Comparison of ENCODE assay signal across 8 cellular contexts in genomic region chr2:38720613-38721241, GRCh38. TPM values are rescaled to one million over a fixed set of nuclear protein-coding genes. Genes with fewer than 3 reads are reported as not detected.
DNase-seq lines count a peak whose midpoint lies in the region; ATAC-seq and TF ChIP-seq lines count a peak whose summit lies in the region.

No MANE protein-coding gene starts in this region.

- WGBS in adrenal gland, 4 donors = 21 to 40% (median 25%) methylated on average over 3 to 4 of the region's 4 CpGs

- H3K4me1 ChIP-seq in BE2C (no peaks in the 10 kb centered on the region), adrenal gland (replicated peaks in 1 of 2) (peaks cover 16 to 31% of the 10 kb centered on the region in 2 donors), tibial artery (peaks cover 0 to 24% (median 15%) of the 10 kb centered on the region in 4 donors)

- ATAC-seq in GM18498 (IDR thresholded peaks at IDR 0.05; ENCODE audit: unreplicated experiment) (no peak), GM18868 (IDR thresholded peaks at IDR 0.05; ENCODE audit: unreplicated experiment) (no peak), GM18907 (IDR thresholded peaks at IDR 0.05; ENCODE audit: unreplicated experiment) (no peak)

- H3K9me3 ChIP-seq in BE2C (no peaks in the 10 kb centered on the region), adrenal gland (replicated peaks in 1 of 3) (no peaks in the 10 kb centered on the region), tibial artery (no peaks in the 10 kb centered on the region)

- intact Hi-C loops in adrenal gland (cut with DNase I) (loop anchor here in 1 of 2 donors (5.0 kb wide), 1 partner anchor 48 kb away; no protein-coding TSS in a partner anchor), tibial artery (cut with DNase I; ENCODE audit: low total_unique reads) (no loop called here)

- TF ChIP-seq CTCF in BE2C (IDR thresholded peaks at IDR 0.05; ENCODE audit: low read depth, low read length) (no peak), adrenal gland (IDR thresholded peaks at IDR 0.05) (no peak), tibial artery (IDR thresholded peaks at IDR 0.05) (no peak)

- H3K27me3 ChIP-seq in BE2C = no peaks in the 10 kb centered on the region
- no peaks in the 10 kb centered on the region for H3K27me3 ChIP-seq in adrenal gland
- no peaks in the 10 kb centered on the region for H3K27me3 ChIP-seq in tibial artery

- H3K4me3 ChIP-seq in BE2C (ENCODE audit: low read depth, low read length) (no peak overlapping the region), adrenal gland (no peak overlapping the region), tibial artery (no peak overlapping the region)

- peak in 1 of 2 donors; percentile 36 for TF ChIP-seq POLR2A in adrenal gland (IDR thresholded peaks at IDR 0.05)

- DNase-seq in BE2C (peak; percentile 27), HK-2 (ENCODE audit: unreplicated experiment) (peak; percentile 88), adrenal gland (peak; percentile 90 to 97 (median 94)), hepatic stellate cell (ENCODE audit: low spot score) (peak; percentile 61), tibial artery (peak; percentile 88 to 95)

- H3K27ac ChIP-seq in adrenal gland (peak overlapping the region; percentile 6 to 81 (median 56)), tibial artery (peak overlapping the region; percentile 69 to 75)

- H3K36me3 ChIP-seq in BE2C = 0 out of 2 replicates have a peak, but pooled peaks cover 3% of the 10 kb centered on the region
- peaks cover 0 to 9% of the 10 kb centered on the region in 2 donors for H3K36me3 ChIP-seq in adrenal gland (replicated peaks in 1 of 2)
- H3K36me3 ChIP-seq in tibial artery = no peaks in the 10 kb centered on the region

RNA-seq across cellular contexts. Expression of gene SRSF7, which starts 30.4 kb away (rescaled TPM):
- polyA plus RNA-seq in BE2C (2012; ENCODE audit: insufficient read depth, insufficient read length, low read depth) = 228 TPM
- 100 to 1,000 TPM in 2 of 8 donors, 10 to 100 TPM in 6; 39.8 to 153 (median 82.6) TPM for total RNA-seq in adrenal gland
- 100 to 1,000 TPM; 125 to 248 (median 146) TPM for polyA plus RNA-seq in adrenal gland

RNA-seq across cellular contexts. Expression of gene GALM, which starts 54.8 kb away (rescaled TPM):
- polyA plus RNA-seq in BE2C (2012; ENCODE audit: insufficient read depth, insufficient read length, low read depth) = 3.3 TPM
- 100 to 1,000 TPM in 7 of 8 donors, 10 to 100 TPM in 1; 40.0 to 351 (median 178) TPM for total RNA-seq in adrenal gland
- polyA plus RNA-seq in adrenal gland = 100 to 1,000 TPM in 2 of 3 donors, 10 to 100 TPM in 1; 71.8 to 172 (median 127) TPM

RNA-seq across cellular contexts. Expression of gene GEMIN6, which starts 57.3 kb away (rescaled TPM):
- polyA plus RNA-seq in BE2C (2012; ENCODE audit: insufficient read depth, insufficient read length, low read depth) = 23.5 TPM
- total RNA-seq in adrenal gland = 10 to 100 TPM in 6 of 8 donors, 1 to 10 TPM in 2; 8.8 to 19.5 (median 12.4) TPM
- 10 to 100 TPM; 24.5 to 25.7 (median 25.1) TPM for polyA plus RNA-seq in adrenal gland

Comparison
In these comparisons a context has a peak if more than half of its experiments do, and no peak if none do; other contexts are left out.
1. DNase-seq: peak in every context shown above with its lines; median percentile 94 in adrenal gland; 92 in tibial artery; 88 in HK-2; 61 in hepatic stellate cell; 27 in BE2C.